Comparison of ENCODE assay signal across 8 cellular contexts in genomic region chr1:65253800-65254319, GRCh38. TPM values are rescaled to one million over a fixed set of nuclear protein-coding genes. Genes with fewer than 3 reads are reported as not detected.
DNase-seq lines count a peak whose midpoint lies in the region; ATAC-seq lines count a peak whose summit lies in the region.

No MANE protein-coding gene starts in this region.

- peaks cover 0 to 2% of the 10 kb centered on the region in 2 donors for H3K36me3 Mint-ChIP-seq in activated T-cell treated with anti-CD3 and anti-CD28 coated beads, Interleukin-2, amount 50 U/mL, for 72 hours (ENCODE audit: insufficient read depth in 2 of 2)
- H3K36me3 Mint-ChIP-seq in activated T-helper 1 cell treated with anti-CD3 and anti-CD28 coated beads, Interleukin-12 subunit alpha, Interleukin-12 subunit beta, Interleukin-2, Interleukin-4 antibody, amounts not matched to agents 30 ng/mL and 10 ng/mL and 1 ng/mL, durations not matched to agents 14 hours and 24 hours and 36 hours (ENCODE audit: low read depth) = peaks cover 4% of the 10 kb centered on the region
- no peaks in the 10 kb centered on the region for H3K36me3 Mint-ChIP-seq in immature natural killer cell

- peak overlapping the region; percentile 80 to 93 for H3K4me3 Mint-ChIP-seq in activated T-cell treated with anti-CD3 and anti-CD28 coated beads, Interleukin-2, amount 50 U/mL, for 72 hours
- peak overlapping the region; percentile 85 for H3K4me3 Mint-ChIP-seq in activated T-helper 1 cell treated with anti-CD3 and anti-CD28 coated beads, Interleukin-12 subunit alpha, Interleukin-12 subunit beta, Interleukin-2, Interleukin-4 antibody, amounts not matched to agents 30 ng/mL and 10 ng/mL and 1 ng/mL, durations not matched to agents 14 hours and 24 hours and 36 hours
- peak overlapping the region; percentile 82 to 91 (median 89) for H3K4me3 Mint-ChIP-seq in immature natural killer cell

- intact Hi-C loops in activated T-helper 1 cell treated with anti-CD3 and anti-CD28 coated beads, Interleukin-12 subunit alpha, Interleukin-12 subunit beta, Interleukin-2, Interleukin-4 antibody, amounts not matched to agents 30 ng/mL and 10 ng/mL and 1 ng/mL, durations not matched to agents 14 hours and 24 hours and 36 hours (cut with micrococcal nuclease) = loop anchor here (1.0 to 5.0 kb wide), 10 partner anchors 8 to 558 kb away; partner anchors contain the start of genes LEPR and LEPROT

- no peak for DNase-seq in activated T-cell treated with anti-CD3 and anti-CD28 coated beads, Interleukin-2, amount 50 U/mL, for 72 hours
- DNase-seq in activated T-cell treated with anti-CD3 and anti-CD28 coated beads for 4 hours (no peak), immature natural killer cell (no peak), substantia nigra (lab: John Stamatoyannopoulos, UW) (no peak), OCI-M2 (lab: John Stamatoyannopoulos, UW; ENCODE audit: unreplicated experiment) (no peak)
- no peak for DNase-seq in activated T-helper 1 cell treated with anti-CD3 and anti-CD28 coated beads, Interleukin-12 subunit alpha, Interleukin-12 subunit beta, Interleukin-2, Interleukin-4 antibody, amounts not matched to agents 30 ng/mL and 10 ng/mL and 1 ng/mL, durations not matched to agents 14 hours and 24 hours and 36 hours (ENCODE audit: low spot score)

- H3K4me1 Mint-ChIP-seq in activated T-cell treated with anti-CD3 and anti-CD28 coated beads, Interleukin-2, amount 50 U/mL, for 72 hours (ENCODE audit: low read depth) = peaks cover 14% of the 10 kb centered on the region
- H3K4me1 Mint-ChIP-seq in activated T-helper 1 cell treated with anti-CD3 and anti-CD28 coated beads, Interleukin-12 subunit alpha, Interleukin-12 subunit beta, Interleukin-2, Interleukin-4 antibody, amounts not matched to agents 30 ng/mL and 10 ng/mL and 1 ng/mL, durations not matched to agents 14 hours and 24 hours and 36 hours (ENCODE audit: low read depth) = peaks cover 27% of the 10 kb centered on the region
- peaks cover 14 to 15% of the 10 kb centered on the region in 2 donors for H3K4me1 Mint-ChIP-seq in immature natural killer cell

- H3K27me3 Mint-ChIP-seq in activated T-cell treated with anti-CD3 and anti-CD28 coated beads, Interleukin-2, amount 50 U/mL, for 72 hours (ENCODE audit: low read depth) = peaks cover 35% of the 10 kb centered on the region
- H3K27me3 Mint-ChIP-seq in activated T-helper 1 cell treated with anti-CD3 and anti-CD28 coated beads, Interleukin-12 subunit alpha, Interleukin-12 subunit beta, Interleukin-2, Interleukin-4 antibody, amounts not matched to agents 30 ng/mL and 10 ng/mL and 1 ng/mL, durations not matched to agents 14 hours and 24 hours and 36 hours (ENCODE audit: insufficient read depth) = peaks cover 25% of the 10 kb centered on the region
- H3K27me3 Mint-ChIP-seq in immature natural killer cell (ENCODE audit: low read depth in 3 of 3) = peaks cover 5 to 16% (median 15%) of the 10 kb centered on the region in 3 donors

- peak overlapping the region; percentile 25 for H3K27ac Mint-ChIP-seq in activated T-cell treated with anti-CD3 and anti-CD28 coated beads, Interleukin-2, amount 50 U/mL, for 72 hours
- H3K27ac Mint-ChIP-seq in activated T-helper 1 cell treated with anti-CD3 and anti-CD28 coated beads, Interleukin-12 subunit alpha, Interleukin-12 subunit beta, Interleukin-2, Interleukin-4 antibody, amounts not matched to agents 30 ng/mL and 10 ng/mL and 1 ng/mL, durations not matched to agents 14 hours and 24 hours and 36 hours = peak overlapping the region; percentile 40
- H3K27ac Mint-ChIP-seq in immature natural killer cell = peak overlapping the region in 3 of 6 donors; percentile 18 to 60 (median 57)

- H3K27ac ChIP-seq in substantia nigra (ENCODE audit: low read depth, low read length, poor library complexity, severe bottlenecking) = peak overlapping the region; percentile 92

- no peaks in the 10 kb centered on the region for H3K9me3 Mint-ChIP-seq in activated T-cell treated with anti-CD3 and anti-CD28 coated beads, Interleukin-2, amount 50 U/mL, for 72 hours
- no peaks in the 10 kb centered on the region for H3K9me3 Mint-ChIP-seq in activated T-helper 1 cell treated with anti-CD3 and anti-CD28 coated beads, Interleukin-12 subunit alpha, Interleukin-12 subunit beta, Interleukin-2, Interleukin-4 antibody, amounts not matched to agents 30 ng/mL and 10 ng/mL and 1 ng/mL, durations not matched to agents 14 hours and 24 hours and 36 hours
- H3K9me3 Mint-ChIP-seq in immature natural killer cell = peaks cover 0 to 2% (median 0%) of the 10 kb centered on the region in 6 donors

- ATAC-seq in activated T-cell treated with anti-CD3 and anti-CD28 coated beads, Interleukin-2, amount 50 U/mL, for 72 hours (replicated peaks in 1 of 2) = peak; percentile 54 to 63
- ATAC-seq in HG03095 (IDR thresholded peaks at IDR 0.05; ENCODE audit: unreplicated experiment) = peak; percentile 32
- ATAC-seq in HG03571 (IDR thresholded peaks at IDR 0.05; ENCODE audit: unreplicated experiment) = no peak

RNA-seq across cellular contexts. Expression of gene DNAJC6, which starts 55.5 kb away (rescaled TPM):
- 1 to 10 TPM; 2.3 to 3.1 TPM for total RNA-seq in activated T-cell treated with anti-CD3 and anti-CD28 coated beads, Interleukin-2, amount 50 U/mL, for 72 hours
- 4.4 and 6.2 TPM in 2 replicates for total RNA-seq in activated T-helper 1 cell treated with anti-CD3 and anti-CD28 coated beads, Interleukin-12 subunit alpha, Interleukin-12 subunit beta, Interleukin-2, Interleukin-4 antibody, amounts not matched to agents 30 ng/mL and 10 ng/mL and 1 ng/mL, durations not matched to agents 14 hours and 24 hours and 36 hours
- polyA plus RNA-seq in immature natural killer cell = under 1 TPM in 2 of 3 donors, not detected in 1; 0.04 to 0.06 TPM
